Comparison of ENCODE assay signal across 14 cellular contexts in genomic region chr9:5882244-5883012, GRCh38. TPM values are rescaled to one million over a fixed set of nuclear protein-coding genes. Genes with fewer than 3 reads are reported as not detected.
"Had no signal": no experiment of that assay in that cellular context is flagged by ENCODE, and none has a peak within 500 bp of the region (broad histone marks: within the 10 kb centered on the region; RNA-seq: fewer than 3 reads in every experiment).

No MANE protein-coding gene starts in this region.

RNA-seq across cellular contexts. Expression of gene MLANA, which starts 8.3 kb away (rescaled TPM):
- total RNA-seq: activated B cell treated with CpG ODN at 0.5 μM for 24 hours; activated CD4-positive, alpha-beta memory T cell treated with anti-CD3 and anti-CD28 coated beads for 36 hours; activated CD4-positive, alpha-beta memory T cell treated with anti-CD3 and anti-CD28 coated beads, Interleukin-2, amount 10 ng/mL, durations not matched to agents 7 days and 5 days; activated CD4-positive, alpha-beta T cell treated with anti-CD3 and anti-CD28 coated beads for 36 hours; activated CD4-positive, alpha-beta T cell treated with anti-CD3 and anti-CD28 coated beads, Interleukin-2, amount 10 ng/mL, durations not matched to agents 24 days and 14 days; activated CD4-positive, alpha-beta T cell treated with anti-CD3 and anti-CD28 coated beads, Interleukin-2, amount 10 ng/mL, durations not matched to agents 7 days and 5 days; activated CD8-positive, alpha-beta memory T cell treated with anti-CD3 and anti-CD28 coated beads for 36 hours; activated CD8-positive, alpha-beta memory T cell treated with anti-CD3 and anti-CD28 coated beads, Interleukin-2, amount 10 ng/mL, durations not matched to agents 7 days and 5 days; activated CD8-positive, alpha-beta T cell treated with anti-CD3 and anti-CD28 coated beads for 36 hours; activated CD8-positive, alpha-beta T cell treated with anti-CD3 and anti-CD28 coated beads, Interleukin-2, amount 10 ng/mL, durations not matched to agents 7 days and 5 days; T-helper 1 cell treated with Interleukin-12 subunit alpha and Interleukin-12 subunit beta and Interleukin-4 antibody, amounts not matched to agents 30 ng/mL and 1 ng/mL, for 36 hours; T-helper 17 cell; T-helper 2 cell treated with Interferon-gamma antibody and Interleukin-4, amounts not matched to agents 100 ng/mL and 5 ng/mL, for 36 hours; WTC11 had no signal
